In the genomic region with DNA sequence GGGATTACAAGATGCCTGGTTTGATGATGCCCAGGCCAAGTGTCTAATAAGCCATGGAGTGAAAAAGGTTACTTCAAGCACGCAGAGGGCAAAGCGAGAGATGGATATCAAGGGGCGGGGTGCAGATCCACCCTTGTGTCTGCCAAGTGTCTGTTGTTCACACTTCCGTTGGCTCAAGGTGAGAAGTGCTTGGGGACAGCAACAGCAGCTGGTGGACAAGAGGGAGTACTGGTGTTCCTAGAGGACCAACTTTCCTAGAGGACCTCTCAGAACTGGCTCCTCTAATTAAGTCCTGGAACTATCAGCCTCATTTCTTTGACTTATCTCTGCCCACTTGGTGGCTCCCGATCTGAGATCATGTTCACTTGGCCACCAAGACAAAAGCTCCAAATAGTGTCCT, we compare ENCODE assay signal across 19 cellular contexts.
"Had no signal": no experiment of that assay in that cellular context is flagged by ENCODE, and none has a peak within 500 bp of the region (broad histone marks: within the 10 kb centered on the region; RNA-seq: fewer than 3 reads in every experiment).

No MANE protein-coding gene starts in this region.

- H3K9me3 ChIP-seq: esophagus squamous epithelium, gastroesophageal sphincter, left ventricle myocardium inferior, lower lobe of right lung, psoas muscle, spleen, tibial artery, upper lobe of left lung, uterus had no signal

- H3K27ac ChIP-seq: esophagus squamous epithelium, gastroesophageal sphincter, left ventricle myocardium inferior, lower lobe of right lung, psoas muscle, spleen, tibial artery, upper lobe of left lung, uterus had no signal

- H3K4me1 ChIP-seq: lower lobe of right lung, psoas muscle, tibial artery, uterus had no signal

- H3K4me3 ChIP-seq: esophagus squamous epithelium, gastroesophageal sphincter, left ventricle myocardium inferior, lower lobe of right lung, psoas muscle, spleen, tibial artery, upper lobe of left lung, uterus had no signal

- ATAC-seq: gastroesophageal sphincter; lower lobe of right lung; sciatic nerve; stimulated activated memory B cell treated with anti-CD40 and anti-IgM and Interleukin-4, amounts not matched to agents 10 μg/mL and 1 μg/mL and 100 μg/mL, for 72 hours had no signal

- DNase-seq: esophagus squamous epithelium; foreskin fibroblast; hippocampal formation; kidney glomerular epithelial cell; left ventricle myocardium inferior; lower lobe of right lung; occipital lobe; psoas muscle; retina; spleen; stimulated activated CD4-positive, alpha-beta T cell treated with anti-CD3 and anti-CD28 coated beads, Interleukin-15, amount 100 ng/mL, for 24 hours; stimulated activated CD4-positive, alpha-beta T cell treated with anti-CD3 and anti-CD28 coated beads, Interleukin-1b, Interleukin-23, amount 100 ng/mL, for 48 hours; stimulated activated CD4-positive, alpha-beta T cell treated with anti-CD3 and anti-CD28 coated beads, Interleukin-4, amount 100 ng/mL, for 24 hours; tibial artery; upper lobe of left lung; uterus had no signal

- H3K36me3 ChIP-seq: esophagus squamous epithelium, gastroesophageal sphincter, left ventricle myocardium inferior, lower lobe of right lung, tibial artery, upper lobe of left lung, uterus had no signal

- H3K27me3 ChIP-seq: esophagus squamous epithelium, gastroesophageal sphincter, spleen, tibial artery, upper lobe of left lung, uterus had no signal
